1 cellular context compared by ENCODE assay signal in genomic region chr11:33775832-33776231, GRCh38.
TF ChIP-seq lines count a peak whose summit lies in the region.

No MANE protein-coding gene starts in this region.

TF ChIP-seq in HEK293, 187 proteins besides CTCF, POLR2A, EP300 and RAD21:
- TF ChIP-seq ZNF394 (tag by site-specific recombination; IDR thresholded peaks at IDR 0.05; ENCODE audit: borderline replicate concordance) (no peak), ZNF184 (tag by site-specific recombination; IDR thresholded peaks at IDR 0.05) (peak; percentile 56; the same call in 1 of the 2 replicates), SCRT2 (tag by site-specific recombination; IDR thresholded peaks at IDR 0.05) (peak; percentile 56), ZNF521 (tag by site-specific recombination; IDR thresholded peaks at IDR 0.05) (no peak), HOXC10 (CRISPR knock-in tag; IDR thresholded peaks at IDR 0.05) (no peak), ZNF174 (tag by site-specific recombination; IDR thresholded peaks at IDR 0.05) (no peak)
- TF ChIP-seq, protein P1, sequence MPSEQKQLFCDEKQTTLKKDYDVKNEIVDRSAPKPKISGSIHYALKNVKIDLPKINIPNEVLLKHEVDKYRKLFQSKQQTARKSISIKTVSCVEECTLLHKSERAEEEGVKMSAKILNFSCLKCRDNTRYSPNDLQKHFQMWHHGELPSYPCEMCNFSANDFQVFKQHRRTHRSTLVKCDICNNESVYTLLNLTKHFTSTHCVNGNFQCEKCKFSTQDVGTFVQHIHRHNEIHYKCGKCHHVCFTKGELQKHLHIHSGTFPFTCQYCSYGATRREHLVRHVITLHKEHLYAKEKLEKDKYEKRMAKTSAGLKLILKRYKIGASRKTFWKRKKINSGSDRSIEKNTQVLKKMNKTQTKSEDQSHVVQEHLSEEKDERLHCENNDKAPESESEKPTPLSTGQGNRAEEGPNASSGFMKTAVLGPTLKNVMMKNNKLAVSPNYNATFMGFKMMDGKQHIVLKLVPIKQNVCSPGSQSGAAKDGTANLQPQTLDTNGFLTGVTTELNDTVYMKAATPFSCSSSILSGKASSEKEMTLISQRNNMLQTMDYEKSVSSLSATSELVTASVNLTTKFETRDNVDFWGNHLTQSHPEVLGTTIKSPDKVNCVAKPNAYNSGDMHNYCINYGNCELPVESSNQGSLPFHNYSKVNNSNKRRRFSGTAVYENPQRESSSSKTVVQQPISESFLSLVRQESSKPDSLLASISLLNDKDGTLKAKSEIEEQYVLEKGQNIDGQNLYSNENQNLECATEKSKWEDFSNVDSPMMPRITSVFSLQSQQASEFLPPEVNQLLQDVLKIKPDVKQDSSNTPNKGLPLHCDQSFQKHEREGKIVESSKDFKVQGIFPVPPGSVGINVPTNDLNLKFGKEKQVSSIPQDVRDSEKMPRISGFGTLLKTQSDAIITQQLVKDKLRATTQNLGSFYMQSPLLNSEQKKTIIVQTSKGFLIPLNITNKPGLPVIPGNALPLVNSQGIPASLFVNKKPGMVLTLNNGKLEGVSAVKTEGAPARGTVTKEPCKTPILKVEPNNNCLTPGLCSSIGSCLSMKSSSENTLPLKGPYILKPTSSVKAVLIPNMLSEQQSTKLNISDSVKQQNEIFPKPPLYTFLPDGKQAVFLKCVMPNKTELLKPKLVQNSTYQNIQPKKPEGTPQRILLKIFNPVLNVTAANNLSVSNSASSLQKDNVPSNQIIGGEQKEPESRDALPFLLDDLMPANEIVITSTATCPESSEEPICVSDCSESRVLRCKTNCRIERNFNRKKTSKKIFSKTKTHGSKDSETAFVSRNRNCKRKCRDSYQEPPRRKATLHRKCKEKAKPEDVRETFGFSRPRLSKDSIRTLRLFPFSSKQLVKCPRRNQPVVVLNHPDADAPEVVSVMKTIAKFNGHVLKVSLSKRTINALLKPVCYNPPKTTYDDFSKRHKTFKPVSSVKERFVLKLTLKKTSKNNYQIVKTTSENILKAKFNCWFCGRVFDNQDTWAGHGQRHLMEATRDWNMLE (tag by site-specific recombination; conservative IDR thresholded peaks at IDR 0.05; ENCODE audit: low read depth), result no peak
